In the genomic region with DNA sequence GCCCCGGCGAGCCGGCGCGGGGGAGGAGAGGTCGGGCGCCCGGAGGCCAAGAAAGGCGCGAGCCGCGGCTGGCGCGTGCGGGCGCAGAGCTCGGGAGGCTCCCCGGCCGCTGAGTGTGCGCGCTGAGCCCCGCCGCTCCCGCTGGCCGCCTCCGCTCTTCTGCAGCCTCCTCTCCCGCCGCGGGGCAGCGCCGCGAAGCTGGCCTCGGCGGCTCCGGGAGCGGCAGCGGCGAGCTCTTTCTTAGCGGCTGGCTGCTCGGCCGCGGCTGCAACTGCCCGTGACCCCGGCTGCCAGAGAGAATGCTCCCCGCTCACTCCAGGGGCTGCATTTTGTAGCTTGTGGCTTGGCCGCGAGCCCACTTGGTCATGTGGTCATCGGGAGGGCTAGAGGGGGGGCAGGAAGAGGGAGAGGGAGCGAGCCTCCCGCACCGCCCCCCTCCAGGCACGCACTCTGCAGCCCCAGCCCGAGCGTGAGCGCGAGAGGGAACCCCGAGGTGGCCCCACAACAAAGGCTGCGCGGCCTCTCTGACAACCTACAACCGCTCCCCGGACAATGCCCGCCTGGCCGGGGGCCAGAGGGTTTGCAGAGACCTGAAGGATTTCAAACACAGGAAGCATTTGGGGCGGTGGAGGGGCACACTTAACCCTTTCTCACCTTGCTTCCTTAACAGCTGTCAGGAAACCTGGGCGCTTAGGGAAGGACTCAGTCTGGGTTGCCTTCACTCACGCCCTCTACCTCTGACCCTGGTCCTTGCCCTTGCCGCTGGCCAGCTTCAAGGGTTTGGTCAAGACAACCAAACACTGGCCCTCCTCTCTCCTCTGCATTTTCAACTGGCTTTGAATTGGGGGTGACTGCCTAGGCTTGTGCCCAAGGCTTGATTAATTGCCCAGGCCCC, we compare ENCODE assay signal across 1 cellular context.
A peak's percentile ranks its signal among the peaks of the same experiment; 100 is the strongest.
TF ChIP-seq lines count a peak whose summit lies in the region.

A gene with protein sequence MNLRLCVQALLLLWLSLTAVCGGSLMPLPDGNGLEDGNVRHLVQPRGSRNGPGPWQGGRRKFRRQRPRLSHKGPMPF (minus strand): TSS at position 305 of the 895 bp plus-strand sequence. CDS start 326 bp downstream, outside the sequence.

TF ChIP-seq in K562, 482 proteins besides CTCF, POLR2A, EP300 and RAD21 (continued from another document and continues in another):
- TF ChIP-seq PKNOX1 (IDR thresholded peaks at IDR 0.05) (no peak), HSF4 (CRISPR knock-in tag; IDR thresholded peaks at IDR 0.05; ENCODE audit: borderline replicate concordance) (no peak), ARID1B (IDR thresholded peaks at IDR 0.05) (no peak), ZBED1 (IDR thresholded peaks at IDR 0.05) (no peak), KDM5B (IDR thresholded peaks at IDR 0.05; ENCODE audit: insufficient replicate concordance, low read depth, low read length) (no peak), PYGO2 (tag; IDR thresholded peaks at IDR 0.05) (no peak), GTF2B (IDR thresholded peaks at IDR 0.05; ENCODE audit: extremely low read depth, insufficient read length) (no peak), E2F1 (CRISPR knock-in tag; IDR thresholded peaks at IDR 0.05) (no peak), IRF2 (CRISPR knock-in tag; IDR thresholded peaks at IDR 0.05) (no peak), HMG20B (CRISPR knock-in tag; IDR thresholded peaks at IDR 0.05) (no peak), CTBP1 (IDR thresholded peaks at IDR 0.05; ENCODE audit: borderline replicate concordance) (peak; percentile 40; the same call in 1 of the 2 replicates), GTF2E2 (tag; IDR thresholded peaks at IDR 0.05) (no peak), PRMT5 (CRISPR knock-in tag; IDR thresholded peaks at IDR 0.05) (no peak), ZFP1 (CRISPR knock-in tag; IDR thresholded peaks at IDR 0.05) (no peak), ZNF699 (CRISPR knock-in tag; IDR thresholded peaks at IDR 0.05; ENCODE audit: insufficient replicate concordance) (no peak), SRSF9 (IDR thresholded peaks at IDR 0.05; ENCODE audit: borderline replicate concordance, low read depth, low read length) (no peak), NCOA6 (IDR thresholded peaks at IDR 0.05) (no peak), MIER1 (IDR thresholded peaks at IDR 0.05; ENCODE audit: low read depth) (no peak), NEUROD1 (IDR thresholded peaks at IDR 0.05; ENCODE audit: borderline replicate concordance, low read depth, low read length, partially characterized antibody) (no peak), ZNF174 (CRISPR knock-in tag; IDR thresholded peaks at IDR 0.05) (no peak), E2F6 (IDR thresholded peaks at IDR 0.05; ENCODE audit: borderline replicate concordance in 1 of 2, extremely low read depth in 1 of 2, insufficient read depth in 1 of 2, insufficient read length in 1 of 2, low read depth in 1 of 2, low read length in 1 of 2, poor library complexity in 1 of 2, severe bottlenecking in 1 of 2) (peak in 1 of 2 experiments; percentile 61), ARNT (IDR thresholded peaks at IDR 0.05) (no peak), DNMT1 (IDR thresholded peaks at IDR 0.05) (no peak), RHOXF2B (CRISPR knock-in tag; conservative IDR thresholded peaks at IDR 0.05) (no peak), ZKSCAN3 (CRISPR knock-in tag; IDR thresholded peaks at IDR 0.05) (no peak), CBX3 (IDR thresholded peaks at IDR 0.05; ENCODE audit: borderline replicate concordance in 1 of 2, low read length in 2 of 2) (no peak), PTBP1 (IDR thresholded peaks at IDR 0.05; ENCODE audit: low read depth, low read length) (no peak), KLF10 (CRISPR knock-in tag; IDR thresholded peaks at IDR 0.05) (no peak), NRF1 (conservative IDR thresholded peaks at IDR 0.05 in 1 of 2, IDR thresholded peaks at IDR 0.05 in 1 of 2) (peak in 1 of 2 experiments; percentile 52; a peak in 2 of 4 replicates), CHD1 (IDR thresholded peaks at IDR 0.05; ENCODE audit: low read length) (no peak)
- TF ChIP-seq, protein P1, sequence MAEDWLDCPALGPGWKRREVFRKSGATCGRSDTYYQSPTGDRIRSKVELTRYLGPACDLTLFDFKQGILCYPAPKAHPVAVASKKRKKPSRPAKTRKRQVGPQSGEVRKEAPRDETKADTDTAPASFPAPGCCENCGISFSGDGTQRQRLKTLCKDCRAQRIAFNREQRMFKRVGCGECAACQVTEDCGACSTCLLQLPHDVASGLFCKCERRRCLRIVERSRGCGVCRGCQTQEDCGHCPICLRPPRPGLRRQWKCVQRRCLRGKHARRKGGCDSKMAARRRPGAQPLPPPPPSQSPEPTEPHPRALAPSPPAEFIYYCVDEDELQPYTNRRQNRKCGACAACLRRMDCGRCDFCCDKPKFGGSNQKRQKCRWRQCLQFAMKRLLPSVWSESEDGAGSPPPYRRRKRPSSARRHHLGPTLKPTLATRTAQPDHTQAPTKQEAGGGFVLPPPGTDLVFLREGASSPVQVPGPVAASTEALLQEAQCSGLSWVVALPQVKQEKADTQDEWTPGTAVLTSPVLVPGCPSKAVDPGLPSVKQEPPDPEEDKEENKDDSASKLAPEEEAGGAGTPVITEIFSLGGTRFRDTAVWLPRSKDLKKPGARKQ (CRISPR knock-in tag; IDR thresholded peaks at IDR 0.05), result no peak
- TF ChIP-seq, protein P2, sequence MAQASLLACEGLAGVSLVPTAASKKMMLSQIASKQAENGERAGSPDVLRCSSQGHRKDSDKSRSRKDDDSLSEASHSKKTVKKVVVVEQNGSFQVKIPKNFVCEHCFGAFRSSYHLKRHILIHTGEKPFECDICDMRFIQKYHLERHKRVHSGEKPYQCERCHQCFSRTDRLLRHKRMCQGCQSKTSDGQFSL (CRISPR knock-in tag; IDR thresholded peaks at IDR 0.05), result 0 out of 2 replicates have a peak, but pooled peaks have one; percentile 31
- TF ChIP-seq, protein P2 (tag; IDR thresholded peaks at IDR 0.05), result no peak
- TF ChIP-seq, protein P3, sequence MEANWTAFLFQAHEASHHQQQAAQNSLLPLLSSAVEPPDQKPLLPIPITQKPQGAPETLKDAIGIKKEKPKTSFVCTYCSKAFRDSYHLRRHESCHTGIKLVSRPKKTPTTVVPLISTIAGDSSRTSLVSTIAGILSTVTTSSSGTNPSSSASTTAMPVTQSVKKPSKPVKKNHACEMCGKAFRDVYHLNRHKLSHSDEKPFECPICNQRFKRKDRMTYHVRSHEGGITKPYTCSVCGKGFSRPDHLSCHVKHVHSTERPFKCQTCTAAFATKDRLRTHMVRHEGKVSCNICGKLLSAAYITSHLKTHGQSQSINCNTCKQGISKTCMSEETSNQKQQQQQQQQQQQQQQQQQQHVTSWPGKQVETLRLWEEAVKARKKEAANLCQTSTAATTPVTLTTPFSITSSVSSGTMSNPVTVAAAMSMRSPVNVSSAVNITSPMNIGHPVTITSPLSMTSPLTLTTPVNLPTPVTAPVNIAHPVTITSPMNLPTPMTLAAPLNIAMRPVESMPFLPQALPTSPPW (CRISPR knock-in tag; IDR thresholded peaks at IDR 0.05), result peak; percentile 65
- TF ChIP-seq, protein P4, sequence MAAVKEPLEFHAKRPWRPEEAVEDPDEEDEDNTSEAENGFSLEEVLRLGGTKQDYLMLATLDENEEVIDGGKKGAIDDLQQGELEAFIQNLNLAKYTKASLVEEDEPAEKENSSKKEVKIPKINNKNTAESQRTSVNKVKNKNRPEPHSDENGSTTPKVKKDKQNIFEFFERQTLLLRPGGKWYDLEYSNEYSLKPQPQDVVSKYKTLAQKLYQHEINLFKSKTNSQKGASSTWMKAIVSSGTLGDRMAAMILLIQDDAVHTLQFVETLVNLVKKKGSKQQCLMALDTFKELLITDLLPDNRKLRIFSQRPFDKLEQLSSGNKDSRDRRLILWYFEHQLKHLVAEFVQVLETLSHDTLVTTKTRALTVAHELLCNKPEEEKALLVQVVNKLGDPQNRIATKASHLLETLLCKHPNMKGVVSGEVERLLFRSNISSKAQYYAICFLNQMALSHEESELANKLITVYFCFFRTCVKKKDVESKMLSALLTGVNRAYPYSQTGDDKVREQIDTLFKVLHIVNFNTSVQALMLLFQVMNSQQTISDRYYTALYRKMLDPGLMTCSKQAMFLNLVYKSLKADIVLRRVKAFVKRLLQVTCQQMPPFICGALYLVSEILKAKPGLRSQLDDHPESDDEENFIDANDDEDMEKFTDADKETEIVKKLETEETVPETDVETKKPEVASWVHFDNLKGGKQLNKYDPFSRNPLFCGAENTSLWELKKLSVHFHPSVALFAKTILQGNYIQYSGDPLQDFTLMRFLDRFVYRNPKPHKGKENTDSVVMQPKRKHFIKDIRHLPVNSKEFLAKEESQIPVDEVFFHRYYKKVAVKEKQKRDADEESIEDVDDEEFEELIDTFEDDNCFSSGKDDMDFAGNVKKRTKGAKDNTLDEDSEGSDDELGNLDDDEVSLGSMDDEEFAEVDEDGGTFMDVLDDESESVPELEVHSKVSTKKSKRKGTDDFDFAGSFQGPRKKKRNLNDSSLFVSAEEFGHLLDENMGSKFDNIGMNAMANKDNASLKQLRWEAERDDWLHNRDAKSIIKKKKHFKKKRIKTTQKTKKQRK (IDR thresholded peaks at IDR 0.05; ENCODE audit: borderline replicate concordance, low read depth, low read length), result no peak
- TF ChIP-seq, protein P5, sequence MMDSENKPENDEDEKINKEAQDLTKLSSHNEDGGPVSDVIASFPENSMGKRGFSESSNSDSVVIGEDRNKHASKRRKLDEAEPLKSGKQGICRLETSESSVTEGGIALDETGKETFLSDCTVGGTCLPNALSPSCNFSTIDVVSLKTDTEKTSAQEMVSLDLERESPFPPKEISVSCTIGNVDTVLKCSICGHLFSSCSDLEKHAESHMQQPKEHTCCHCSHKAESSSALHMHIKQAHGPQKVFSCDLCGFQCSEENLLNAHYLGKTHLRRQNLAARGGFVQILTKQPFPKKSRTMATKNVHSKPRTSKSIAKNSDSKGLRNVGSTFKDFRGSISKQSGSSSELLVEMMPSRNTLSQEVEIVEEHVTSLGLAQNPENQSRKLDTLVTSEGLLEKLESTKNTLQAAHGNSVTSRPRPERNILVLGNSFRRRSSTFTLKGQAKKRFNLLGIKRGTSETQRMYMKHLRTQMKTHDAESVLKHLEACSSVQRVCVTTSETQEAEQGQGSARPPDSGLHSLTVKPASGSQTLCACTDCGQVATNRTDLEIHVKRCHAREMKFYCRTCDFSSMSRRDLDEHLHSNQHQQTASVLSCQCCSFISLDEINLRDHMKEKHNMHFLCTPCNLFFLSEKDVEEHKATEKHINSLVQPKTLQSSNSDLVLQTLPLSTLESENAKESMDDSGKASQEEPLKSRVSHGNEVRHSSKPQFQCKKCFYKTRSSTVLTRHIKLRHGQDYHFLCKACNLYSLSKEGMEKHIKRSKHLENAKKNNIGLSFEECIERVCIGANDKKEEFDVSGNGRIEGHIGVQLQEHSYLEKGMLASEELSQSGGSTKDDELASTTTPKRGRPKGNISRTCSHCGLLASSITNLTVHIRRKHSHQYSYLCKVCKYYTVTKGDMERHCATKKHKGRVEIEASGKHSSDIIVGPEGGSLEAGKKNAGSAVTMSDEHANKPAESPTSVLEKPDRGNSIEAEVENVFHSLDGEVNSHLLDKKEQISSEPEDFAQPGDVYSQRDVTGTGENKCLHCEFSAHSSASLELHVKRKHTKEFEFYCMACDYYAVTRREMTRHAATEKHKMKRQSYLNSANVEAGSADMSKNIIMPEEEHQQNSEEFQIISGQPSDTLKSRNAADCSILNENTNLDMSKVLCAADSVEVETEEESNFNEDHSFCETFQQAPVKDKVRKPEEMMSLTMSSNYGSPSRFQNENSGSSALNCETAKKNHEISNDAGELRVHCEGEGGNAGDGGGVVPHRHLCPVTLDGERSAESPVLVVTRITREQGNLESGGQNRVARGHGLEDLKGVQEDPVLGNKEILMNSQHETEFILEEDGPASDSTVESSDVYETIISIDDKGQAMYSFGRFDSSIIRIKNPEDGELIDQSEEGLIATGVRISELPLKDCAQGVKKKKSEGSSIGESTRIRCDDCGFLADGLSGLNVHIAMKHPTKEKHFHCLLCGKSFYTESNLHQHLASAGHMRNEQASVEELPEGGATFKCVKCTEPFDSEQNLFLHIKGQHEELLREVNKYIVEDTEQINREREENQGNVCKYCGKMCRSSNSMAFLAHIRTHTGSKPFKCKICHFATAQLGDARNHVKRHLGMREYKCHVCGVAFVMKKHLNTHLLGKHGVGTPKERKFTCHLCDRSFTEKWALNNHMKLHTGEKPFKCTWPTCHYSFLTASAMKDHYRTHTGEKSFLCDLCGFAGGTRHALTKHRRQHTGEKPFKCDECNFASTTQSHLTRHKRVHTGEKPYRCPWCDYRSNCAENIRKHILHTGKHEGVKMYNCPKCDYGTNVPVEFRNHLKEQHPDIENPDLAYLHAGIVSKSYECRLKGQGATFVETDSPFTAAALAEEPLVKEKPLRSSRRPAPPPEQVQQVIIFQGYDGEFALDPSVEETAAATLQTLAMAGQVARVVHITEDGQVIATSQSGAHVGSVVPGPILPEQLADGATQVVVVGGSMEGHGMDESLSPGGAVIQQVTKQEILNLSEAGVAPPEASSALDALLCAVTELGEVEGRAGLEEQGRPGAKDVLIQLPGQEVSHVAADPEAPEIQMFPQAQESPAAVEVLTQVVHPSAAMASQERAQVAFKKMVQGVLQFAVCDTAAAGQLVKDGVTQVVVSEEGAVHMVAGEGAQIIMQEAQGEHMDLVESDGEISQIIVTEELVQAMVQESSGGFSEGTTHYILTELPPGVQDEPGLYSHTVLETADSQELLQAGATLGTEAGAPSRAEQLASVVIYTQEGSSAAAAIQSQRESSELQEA (IDR thresholded peaks at IDR 0.05; ENCODE audit: low read depth), result no peak
